ENCODE assay signal across 9 cellular contexts in the genomic region with DNA sequence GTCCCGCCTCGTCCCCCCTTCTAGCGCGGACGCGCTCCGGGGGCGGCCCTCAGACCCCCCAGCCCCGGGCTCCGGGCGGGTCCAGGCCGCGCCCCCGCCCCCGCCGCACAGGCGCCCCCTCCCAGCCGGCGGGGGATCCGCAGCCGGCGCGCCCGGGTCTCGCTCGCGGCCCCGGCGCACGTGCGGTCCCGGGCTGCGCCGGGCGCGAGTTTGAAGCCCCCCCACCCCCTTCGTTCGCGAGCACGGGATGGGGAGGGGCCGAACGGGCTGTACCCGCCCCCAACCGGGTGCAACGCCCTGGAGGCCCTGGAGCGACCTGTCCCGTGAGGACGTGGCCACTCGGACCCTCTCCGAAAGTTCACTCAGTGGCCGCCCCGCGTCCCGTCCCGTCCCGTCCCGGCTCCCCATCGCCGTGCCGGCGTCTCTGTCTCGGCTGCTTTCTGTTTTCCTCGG. TPM values are rescaled to one million over a fixed set of nuclear protein-coding genes. Genes with fewer than 3 reads are reported as not detected.
DNase-seq lines count a peak whose midpoint lies in the region; ATAC-seq, FAIRE-seq and TF ChIP-seq lines count a peak whose summit lies in the region.
"Had no signal": no experiment of that assay in that cellular context is flagged by ENCODE, and none has a peak within 500 bp of the region (broad histone marks: within the 10 kb centered on the region; RNA-seq: fewer than 3 reads in every experiment).

No MANE protein-coding gene starts in this region.

- H3K4me3 ChIP-seq in A549 (peak overlapping the region; percentile 65), gastroesophageal sphincter (peak overlapping the region; percentile 85 to 94), parathyroid adenoma (ENCODE audit: low read depth, low read length) (peak overlapping the region; percentile 53)

- H3K27me3 ChIP-seq in gastroesophageal sphincter (no peaks in the 10 kb centered on the region), parathyroid adenoma (ENCODE audit: control insufficient read depth, insufficient read depth, low read length) (no peaks in the 10 kb centered on the region)

- H3K4me2 ChIP-seq in A549 (peak overlapping the region; percentile 91), parathyroid adenoma (ENCODE audit: low read length) (peak overlapping the region; percentile 65)

- TF ChIP-seq POLR2A in A549 (IDR thresholded peaks at IDR 0.05; ENCODE audit: low read length) (0 out of 2 replicates have a peak, but pooled peaks have one; percentile 6), GM12891 (IDR thresholded peaks at IDR 0.05; ENCODE audit: low read depth, low read length) (no peak), gastroesophageal sphincter (IDR thresholded peaks at IDR 0.05) (no peak)

- H3K9me3 ChIP-seq in A549 (no peaks in the 10 kb centered on the region), gastroesophageal sphincter (no peaks in the 10 kb centered on the region), parathyroid adenoma (ENCODE audit: control insufficient read depth, low read length) (no peaks in the 10 kb centered on the region)

- FAIRE-seq in A549 (lab: Jason Lieb, UNC) (no peak), GM12891 (lab: Jason Lieb, UNC) (no peak)
- FAIRE-seq: islet of Langerhans had no signal

- TF ChIP-seq CTCF in A549 (IDR thresholded peaks at IDR 0.05) (no peak), WTC11 (IDR thresholded peaks at IDR 0.05) (no peak), gastroesophageal sphincter (IDR thresholded peaks at IDR 0.05) (no peak), parathyroid adenoma (IDR thresholded peaks at IDR 0.05) (no peak)

- H3K4me3 Mint-ChIP-seq in WTC11: peak overlapping the region; percentile 95

- peaks cover 10% of the 10 kb centered on the region for H3K27me3 Mint-ChIP-seq in WTC11 (ENCODE audit: low read depth)

- H3K36me3 ChIP-seq in gastroesophageal sphincter: no peaks in the 10 kb centered on the region
- H3K36me3 ChIP-seq in parathyroid adenoma (ENCODE audit: control insufficient read depth, insufficient read depth, low read length): no peaks in the 10 kb centered on the region

- H3K4me1 Mint-ChIP-seq in WTC11: peaks cover 55% of the 10 kb centered on the region

- POLR2A ChIA-PET in A549 (lab: Yijun Ruan, JAX) (interaction anchor here (1.1 to 1.3 kb wide), 2 partner anchors 119 to 174 kb away, joined by 4 to 8 read pairs; a partner anchor contains a TSS), WTC11 (lab: Charles Lee) (interaction anchor here (2.0 to 2.9 kb wide), 2 partner anchors 18 to 27 kb away, joined by 6 to 24 read pairs; no protein-coding TSS in a partner anchor)

- no peak overlapping the region for H3K9ac ChIP-seq in parathyroid adenoma

- TF ChIP-seq RAD21 in A549 (conservative IDR thresholded peaks at IDR 0.05 in 1 of 2, IDR thresholded peaks at IDR 0.05 in 1 of 2): no peak

- no peak for TF ChIP-seq EP300 in A549 (IDR thresholded peaks at IDR 0.05)
- TF ChIP-seq EP300 in gastroesophageal sphincter (IDR thresholded peaks at IDR 0.05): no peak

- ATAC-seq in A549: peak; percentile 31 to 47; a peak in 4 of 6 replicates
- peak; percentile 15 for ATAC-seq in WTC11
- peak; percentile 16 for ATAC-seq in gastroesophageal sphincter

- 2% methylated on average over 14 of the region's 63 CpGs for WGBS in A549 (ENCODE audit: missing lambda C conversion rate)
- 0% methylated on average over 1 of the region's 63 CpGs for whole genome bisulfite sequencing in gastroesophageal sphincter (ENCODE audit: low coverage in 1 of 2), 2 donors

- peak overlapping the region; percentile 53 for H2AFZ ChIP-seq in parathyroid adenoma

- CTCF ChIA-PET in A549 (lab: Yijun Ruan, JAX) (no interaction called here), WTC11 (lab: Charles Lee) (interaction anchor here (0.5 to 2.4 kb wide), 7 partner anchors 22 to 403 kb away, joined by 3 to 13 read pairs (median 5); a partner anchor contains a TSS)

- H3K9me3 Mint-ChIP-seq in WTC11: no peaks in the 10 kb centered on the region

- peak overlapping the region; percentile 83 to 100 for H3K27ac ChIP-seq in A549
- H3K27ac ChIP-seq in gastroesophageal sphincter: peak overlapping the region; percentile 66 to 94 (median 90)
- H3K27ac ChIP-seq in parathyroid adenoma: peak overlapping the region; percentile 79

- peaks cover 37% of the 10 kb centered on the region for H3K4me1 ChIP-seq in A549
- H3K4me1 ChIP-seq in gastroesophageal sphincter: peaks cover 0 to 67% (median 3%) of the 10 kb centered on the region in 3 donors
- peaks cover 12% of the 10 kb centered on the region for H3K4me1 ChIP-seq in parathyroid adenoma

- DNase-seq in A549 (ENCODE audit: low read depth in 1 of 2, low spot score in 1 of 2): peak; percentile 28 to 37
- peak; percentile 44 for DNase-seq in GM12891 (ENCODE audit: insufficient read length, low spot score)
- peak; percentile 60 for DNase-seq in WTC11 (ENCODE audit: low spot score)
- DNase-seq in amniotic stem cell (lab: John Stamatoyannopoulos, UW): no peak
- DNase-seq in effector CD4-positive, alpha-beta T cell: no peak
- no peak for DNase-seq in NCI-H1105 (lab: John Stamatoyannopoulos, UW)

- H3K36me3 Mint-ChIP-seq in WTC11: no peaks in the 10 kb centered on the region

- peak overlapping the region; percentile 95 for H3K27ac Mint-ChIP-seq in WTC11

- H3K79me2 ChIP-seq in parathyroid adenoma: no peaks in the 10 kb centered on the region

TF ChIP-seq in A549, 52 proteins besides CTCF, POLR2A, EP300 and RAD21:
- TF ChIP-seq, protein P1, sequence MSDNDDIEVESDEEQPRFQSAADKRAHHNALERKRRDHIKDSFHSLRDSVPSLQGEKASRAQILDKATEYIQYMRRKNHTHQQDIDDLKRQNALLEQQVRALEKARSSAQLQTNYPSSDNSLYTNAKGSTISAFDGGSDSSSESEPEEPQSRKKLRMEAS (IDR thresholded peaks at IDR 0.05): peak; percentile 49; the same call in 1 of the 2 replicates
- TF ChIP-seq RFX5 (IDR thresholded peaks at IDR 0.05): no peak
- TF ChIP-seq BHLHE40 (IDR thresholded peaks at IDR 0.05; ENCODE audit: low read depth, low read length): peak; percentile 69

TF ChIP-seq in GM12891, 5 proteins besides CTCF, POLR2A, EP300 and RAD21:
- TF ChIP-seq POU2F2 (IDR thresholded peaks at IDR 0.05; ENCODE audit: low read depth, low read length): no peak
- TF ChIP-seq POLR2AphosphoS5 (IDR thresholded peaks at IDR 0.05; ENCODE audit: low read depth, low read length): no peak
- no peak for TF ChIP-seq TAF1 (IDR thresholded peaks at IDR 0.05; ENCODE audit: low read depth, low read length)
- TF ChIP-seq SPI1 (IDR thresholded peaks at IDR 0.05; ENCODE audit: low read depth, low read length): no peak
- no peak for TF ChIP-seq PAX5 (IDR thresholded peaks at IDR 0.05; ENCODE audit: insufficient read depth, low read length, severe bottlenecking)

TF ChIP-seq in WTC11, 78 proteins besides CTCF, POLR2A, EP300 and RAD21 (continues in another document):
- TF ChIP-seq RORB (CRISPR knock-in tag; IDR thresholded peaks at IDR 0.05) (no peak), KAT7 (CRISPR knock-in tag; IDR thresholded peaks at IDR 0.05; ENCODE audit: borderline replicate concordance) (0 out of 2 replicates have a peak, but pooled peaks have one; percentile 54), ETV6 (CRISPR knock-in tag; IDR thresholded peaks at IDR 0.05) (0 out of 2 replicates have a peak, but pooled peaks have one; percentile 34)
- TF ChIP-seq, protein P2, sequence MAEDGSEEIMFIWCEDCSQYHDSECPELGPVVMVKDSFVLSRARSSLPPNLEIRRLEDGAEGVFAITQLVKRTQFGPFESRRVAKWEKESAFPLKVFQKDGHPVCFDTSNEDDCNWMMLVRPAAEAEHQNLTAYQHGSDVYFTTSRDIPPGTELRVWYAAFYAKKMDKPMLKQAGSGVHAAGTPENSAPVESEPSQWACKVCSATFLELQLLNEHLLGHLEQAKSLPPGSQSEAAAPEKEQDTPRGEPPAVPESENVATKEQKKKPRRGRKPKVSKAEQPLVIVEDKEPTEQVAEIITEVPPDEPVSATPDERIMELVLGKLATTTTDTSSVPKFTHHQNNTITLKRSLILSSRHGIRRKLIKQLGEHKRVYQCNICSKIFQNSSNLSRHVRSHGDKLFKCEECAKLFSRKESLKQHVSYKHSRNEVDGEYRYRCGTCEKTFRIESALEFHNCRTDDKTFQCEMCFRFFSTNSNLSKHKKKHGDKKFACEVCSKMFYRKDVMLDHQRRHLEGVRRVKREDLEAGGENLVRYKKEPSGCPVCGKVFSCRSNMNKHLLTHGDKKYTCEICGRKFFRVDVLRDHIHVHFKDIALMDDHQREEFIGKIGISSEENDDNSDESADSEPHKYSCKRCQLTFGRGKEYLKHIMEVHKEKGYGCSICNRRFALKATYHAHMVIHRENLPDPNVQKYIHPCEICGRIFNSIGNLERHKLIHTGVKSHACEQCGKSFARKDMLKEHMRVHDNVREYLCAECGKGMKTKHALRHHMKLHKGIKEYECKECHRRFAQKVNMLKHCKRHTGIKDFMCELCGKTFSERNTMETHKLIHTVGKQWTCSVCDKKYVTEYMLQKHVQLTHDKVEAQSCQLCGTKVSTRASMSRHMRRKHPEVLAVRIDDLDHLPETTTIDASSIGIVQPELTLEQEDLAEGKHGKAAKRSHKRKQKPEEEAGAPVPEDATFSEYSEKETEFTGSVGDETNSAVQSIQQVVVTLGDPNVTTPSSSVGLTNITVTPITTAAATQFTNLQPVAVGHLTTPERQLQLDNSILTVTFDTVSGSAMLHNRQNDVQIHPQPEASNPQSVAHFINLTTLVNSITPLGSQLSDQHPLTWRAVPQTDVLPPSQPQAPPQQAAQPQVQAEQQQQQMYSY (CRISPR knock-in tag; IDR thresholded peaks at IDR 0.05): peak; percentile 42; the same call in 1 of the 2 replicates

RNA-seq across cellular contexts. Expression of a gene that starts 0.8 kb away (rescaled TPM):
- polyA plus RNA-seq in A549 (2011; rRNA removed): 96.5 and 111 TPM in 2 replicates
- polyA plus RNA-seq in A549 (2012; cell fraction: cytosol; rRNA removed): 84.0 and 107 TPM in 2 replicates
- 211 and 261 TPM in 2 replicates for polyA plus RNA-seq in A549 (2012; cell fraction: nucleus; rRNA removed)
- polyA plus RNA-seq in A549 (2017; fragmentation: RNase III; extraction: RNeasy Plus Mini Kit Qiagen cat#74134 plus additional on column Dnase treatment): 68.3 to 75.4 TPM (median 68.5 TPM) in 3 replicates
- 308 and 310 TPM in 2 replicates for polyA minus RNA-seq in A549 (2011; rRNA and poly(A)+ RNA removed)
- polyA plus RNA-seq in GM12891 (2012; ENCODE audit: low read depth, missing spikeins): 2.8 TPM
- 248 to 295 TPM (median 275 TPM) in 3 replicates for total RNA-seq in WTC11 (2021)
- 10 to 100 TPM; 55.8 to 80.4 (median 60.8) TPM for total RNA-seq in gastroesophageal sphincter

Comparison
In these comparisons a context has a peak if more than half of its experiments do, and no peak if none do; other contexts are left out.
1. DNase-seq: peak in A549 (2 of 2), GM12891 (single experiment) and WTC11 (single experiment); none in amniotic stem cell (single experiment), effector CD4-positive, alpha-beta T cell (single experiment) and NCI-H1105 (single experiment).
2. Peak in every context shown above with its lines, with median percentiles within 50 percentile points of each other: ATAC-seq, H3K27ac ChIP-seq and H3K4me3 ChIP-seq.